In the genomic region with DNA sequence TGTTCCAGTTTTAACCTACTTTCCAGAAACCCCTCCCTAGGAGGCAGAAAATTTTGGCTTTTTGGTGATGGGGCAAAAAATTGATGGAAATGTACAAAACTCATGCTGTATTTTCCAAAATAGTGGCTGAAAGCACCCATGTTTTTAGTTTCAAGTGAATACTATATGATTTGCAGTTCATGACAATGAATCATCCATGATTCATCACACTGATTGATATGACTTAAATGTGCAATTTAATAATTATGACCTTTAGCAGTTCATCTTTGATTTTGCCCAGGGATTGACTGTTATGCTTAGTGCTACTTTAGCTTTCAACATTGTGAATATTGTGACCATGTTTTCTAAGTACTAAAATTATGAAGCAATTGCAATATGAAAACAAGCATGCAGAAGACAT, we compare ENCODE assay signal across 18 cellular contexts.
DNase-seq lines count a peak whose midpoint lies in the region; TF ChIP-seq lines count a peak whose summit lies in the region.
"Had no signal": no experiment of that assay in that cellular context is flagged by ENCODE, and none has a peak within 500 bp of the region (broad histone marks: within the 10 kb centered on the region; RNA-seq: fewer than 3 reads in every experiment).

No MANE protein-coding gene starts in this region.

- DNase-seq in HCEC 1CT (peak; percentile 37), LHCN-M2 (ENCODE audit: low read depth) (peak; percentile 26), dermis blood vessel endothelial cell (peak; percentile 2), iris pigment epithelial cell (ENCODE audit: low read depth) (peak; percentile 24), HEK293T (ENCODE audit: extremely low spot score) (no peak), glutamatergic neuron (no peak), GOT3 (lab: John Stamatoyannopoulos, UW) (no peak)
- no peak for DNase-seq in CD4-positive, alpha-beta memory T cell
- DNase-seq: CD8-positive, alpha-beta T cell; Karpas-422; MM.1S; NCI-H1048; NCI-H1436; NCI-H1930; NCI-H2227 treated with DMSO at 0.1 percent for 48 hours; NCI-H510A treated with DMSO at 0.1 percent for 48 hours; NCI-H748 treated with DMSO at 0.1 percent for 48 hours had no signal

- H3K4me1 Mint-ChIP-seq in CD4-positive, alpha-beta memory T cell, result no peaks in the 10 kb centered on the region
- peaks cover 3% of the 10 kb centered on the region for H3K4me1 Mint-ChIP-seq in glutamatergic neuron (ENCODE audit: low read depth, unreplicated experiment)

- no peaks in the 10 kb centered on the region for H3K9me3 ChIP-seq in CD4-positive, alpha-beta memory T cell (ENCODE audit: control insufficient read depth in 1 of 2, low read length in 2 of 2)

- intact Hi-C loops in CD4-positive, alpha-beta memory T cell (cut with micrococcal nuclease), result no loop called here

- no peaks in the 10 kb centered on the region for H3K36me3 ChIP-seq in CD4-positive, alpha-beta memory T cell (ENCODE audit: insufficient read depth, low read length)
- H3K36me3 ChIP-seq: BLaER1 treated with 17β-estradiol and CSF1 and Interleukin-3, amounts not matched to agents 10 nM and 100 nM had no signal

- H3K4me3 Mint-ChIP-seq in CD4-positive, alpha-beta memory T cell, result no peak overlapping the region
- no peak overlapping the region for H3K4me3 Mint-ChIP-seq in glutamatergic neuron (ENCODE audit: unreplicated experiment)
- H3K4me3 Mint-ChIP-seq: CD8-positive, alpha-beta T cell had no signal

- H3K4me3 ChIP-seq in CD4-positive, alpha-beta memory T cell (ENCODE audit: low read length in 2 of 2), result no peak overlapping the region
- H3K4me3 ChIP-seq: BLaER1 treated with 17β-estradiol and CSF1 and Interleukin-3, amounts not matched to agents 10 nM and 100 nM had no signal

- POLR2A ChIA-PET in CD4-positive, alpha-beta memory T cell (lab: Charles Lee; ENCODE audit: partially characterized antibody), result no interaction called here
- POLR2A ChIA-PET in HEK293T (lab: Yijun Ruan, JAX), result no interaction called here

- no peak overlapping the region for H3K27ac ChIP-seq in CD4-positive, alpha-beta memory T cell (ENCODE audit: low read depth, low read length)
- H3K27ac ChIP-seq: BLaER1 treated with 17β-estradiol and CSF1 and Interleukin-3, amounts not matched to agents 10 nM and 100 nM had no signal

- TF ChIP-seq CTCF in glutamatergic neuron (IDR thresholded peaks at IDR 0.05; ENCODE audit: partially characterized antibody, unreplicated experiment), result no peak

- no peak overlapping the region for H3K27ac Mint-ChIP-seq in CD4-positive, alpha-beta memory T cell
- H3K27ac Mint-ChIP-seq in glutamatergic neuron (ENCODE audit: unreplicated experiment), result no peak overlapping the region
- H3K27ac Mint-ChIP-seq: CD8-positive, alpha-beta T cell had no signal

- CTCF ChIA-PET in CD4-positive, alpha-beta memory T cell (lab: Charles Lee; ENCODE audit: partially characterized antibody), result no interaction called here
- CTCF ChIA-PET in HEK293T (lab: Yijun Ruan, JAX), result no interaction called here

- H3K36me3 Mint-ChIP-seq in CD4-positive, alpha-beta memory T cell, result no peaks in the 10 kb centered on the region
- peaks cover 5% of the 10 kb centered on the region for H3K36me3 Mint-ChIP-seq in glutamatergic neuron (ENCODE audit: unreplicated experiment)
- H3K36me3 Mint-ChIP-seq: CD8-positive, alpha-beta T cell had no signal

- no peaks in the 10 kb centered on the region for H3K27me3 ChIP-seq in CD4-positive, alpha-beta memory T cell (ENCODE audit: insufficient read depth, low read length)
- H3K27me3 ChIP-seq: BLaER1 treated with 17β-estradiol and CSF1 and Interleukin-3, amounts not matched to agents 10 nM and 100 nM had no signal

- H3K9me3 Mint-ChIP-seq in CD4-positive, alpha-beta memory T cell, result peaks cover 0 to 15% (median 5%) of the 10 kb centered on the region in 8 donors
- no peaks in the 10 kb centered on the region for H3K9me3 Mint-ChIP-seq in glutamatergic neuron (ENCODE audit: unreplicated experiment)

- no peaks in the 10 kb centered on the region for H3K27me3 Mint-ChIP-seq in CD4-positive, alpha-beta memory T cell
- H3K27me3 Mint-ChIP-seq in glutamatergic neuron (ENCODE audit: unreplicated experiment), result no peaks in the 10 kb centered on the region

- no peaks in the 10 kb centered on the region for H3K4me1 ChIP-seq in CD4-positive, alpha-beta memory T cell (ENCODE audit: insufficient read depth, low read length)
- H3K4me1 ChIP-seq: BLaER1 treated with 17β-estradiol and CSF1 and Interleukin-3, amounts not matched to agents 10 nM and 100 nM had no signal

TF ChIP-seq in HEK293T, 16 proteins besides CTCF, POLR2A, EP300 and RAD21:
- TF ChIP-seq CTBP1 (IDR thresholded peaks at IDR 0.05; ENCODE audit: borderline replicate concordance), result no peak
- no peak for TF ChIP-seq L3MBTL2 (conservative IDR thresholded peaks at IDR 0.05)
- no peak for TF ChIP-seq ELF4 (IDR thresholded peaks at IDR 0.05)
- no peak for TF ChIP-seq BHLHE40 (IDR thresholded peaks at IDR 0.05; ENCODE audit: borderline replicate concordance)
- no peak for TF ChIP-seq LEF1 (IDR thresholded peaks at IDR 0.05; ENCODE audit: borderline replicate concordance)
- no peak for TF ChIP-seq NFRKB (IDR thresholded peaks at IDR 0.05)
- TF ChIP-seq SP1 (IDR thresholded peaks at IDR 0.05), result no peak
- no peak for TF ChIP-seq HDGF (IDR thresholded peaks at IDR 0.05; ENCODE audit: borderline replicate concordance)
- TF ChIP-seq FOXA1 (IDR thresholded peaks at IDR 0.05), result no peak
- no peak for TF ChIP-seq SUZ12 (IDR thresholded peaks at IDR 0.05)
- TF ChIP-seq TARDBP (IDR thresholded peaks at IDR 0.05), result no peak
- no peak for TF ChIP-seq ZNF384 (IDR thresholded peaks at IDR 0.05)
- TF ChIP-seq FOXK2 (IDR thresholded peaks at IDR 0.05), result no peak
- no peak for TF ChIP-seq FOXM1 (IDR thresholded peaks at IDR 0.05; ENCODE audit: borderline replicate concordance)
- TF ChIP-seq, protein P1, sequence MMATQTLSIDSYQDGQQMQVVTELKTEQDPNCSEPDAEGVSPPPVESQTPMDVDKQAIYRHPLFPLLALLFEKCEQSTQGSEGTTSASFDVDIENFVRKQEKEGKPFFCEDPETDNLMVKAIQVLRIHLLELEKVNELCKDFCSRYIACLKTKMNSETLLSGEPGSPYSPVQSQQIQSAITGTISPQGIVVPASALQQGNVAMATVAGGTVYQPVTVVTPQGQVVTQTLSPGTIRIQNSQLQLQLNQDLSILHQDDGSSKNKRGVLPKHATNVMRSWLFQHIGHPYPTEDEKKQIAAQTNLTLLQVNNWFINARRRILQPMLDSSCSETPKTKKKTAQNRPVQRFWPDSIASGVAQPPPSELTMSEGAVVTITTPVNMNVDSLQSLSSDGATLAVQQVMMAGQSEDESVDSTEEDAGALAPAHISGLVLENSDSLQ (IDR thresholded peaks at IDR 0.05), result no peak
- TF ChIP-seq ARNT (IDR thresholded peaks at IDR 0.05), result no peak

Comparison
In these comparisons a context has a peak if more than half of its experiments do, and no peak if none do; other contexts are left out.
1. DNase-seq: peak in HCEC 1CT (single experiment), LHCN-M2 (single experiment), dermis blood vessel endothelial cell (single experiment) and iris pigment epithelial cell (single experiment); none in CD4-positive, alpha-beta memory T cell (0 of 5), HEK293T (single experiment), glutamatergic neuron (single experiment) and GOT3 (single experiment).